Comparison of ENCODE assay signal across 2 cellular contexts in genomic region chr1:209074575-209075250, GRCh38.
TF ChIP-seq lines count a peak whose summit lies in the region.

No MANE protein-coding gene starts in this region.

TF ChIP-seq in A549, 52 proteins besides CTCF, POLR2A, EP300 and RAD21 (continued from another document):
- no peak for TF ChIP-seq USF2 (IDR thresholded peaks at IDR 0.05)
- TF ChIP-seq ELK1 (IDR thresholded peaks at IDR 0.05; ENCODE audit: low read depth, low read length): no peak
- no peak for TF ChIP-seq CBX8 (IDR thresholded peaks at IDR 0.05)

TF ChIP-seq in HepG2, 621 proteins besides CTCF, POLR2A, EP300 and RAD21:
- TF ChIP-seq ZBTB40 (IDR thresholded peaks at IDR 0.05): peak; percentile 90
- peak; percentile 97; the same call in 1 of the 2 replicates for TF ChIP-seq ZBTB40 (CRISPR knock-in tag; IDR thresholded peaks at IDR 0.05)
- TF ChIP-seq AHDC1 (CRISPR knock-in tag; IDR thresholded peaks at IDR 0.05; ENCODE audit: borderline replicate concordance): peak; percentile 80; the same call in 1 of the 2 replicates
- peak; percentile 36; the same call in 1 of the 2 replicates for TF ChIP-seq GATAD2A (CRISPR knock-in tag; IDR thresholded peaks at IDR 0.05)
- no peak for TF ChIP-seq ZNF432 (CRISPR knock-in tag; IDR thresholded peaks at IDR 0.05; ENCODE audit: borderline replicate concordance)
- TF ChIP-seq FOXA3 (CRISPR knock-in tag; IDR thresholded peaks at IDR 0.05): peak; percentile 55; the same call in 1 of the 2 replicates
- TF ChIP-seq HNF4A (CRISPR knock-in tag; IDR thresholded peaks at IDR 0.05): peak; percentile 72
- TF ChIP-seq HNF4G (IDR thresholded peaks at IDR 0.05; ENCODE audit: borderline replicate concordance, low read depth, low read length): peak; percentile 39; the same call in 1 of the 2 replicates
- TF ChIP-seq HNF4G (CRISPR knock-in tag; IDR thresholded peaks at IDR 0.05; ENCODE audit: borderline replicate concordance, low read depth): no peak
- TF ChIP-seq PAXIP1 (CRISPR knock-in tag; conservative IDR thresholded peaks at IDR 0.05): peak; percentile 60
- no peak for TF ChIP-seq ZFP37 (CRISPR knock-in tag; IDR thresholded peaks at IDR 0.05; ENCODE audit: borderline replicate concordance)
- no peak for TF ChIP-seq ZNF317 (CRISPR knock-in tag; IDR thresholded peaks at IDR 0.05)
- no peak for TF ChIP-seq FOXP1 (IDR thresholded peaks at IDR 0.05)
- TF ChIP-seq FOXP1 (CRISPR knock-in tag; IDR thresholded peaks at IDR 0.05): peak; percentile 85
- TF ChIP-seq ZNF777 (CRISPR knock-in tag; IDR thresholded peaks at IDR 0.05): no peak
